Comparison of ENCODE assay signal across 21 cellular contexts in the genomic region with DNA sequence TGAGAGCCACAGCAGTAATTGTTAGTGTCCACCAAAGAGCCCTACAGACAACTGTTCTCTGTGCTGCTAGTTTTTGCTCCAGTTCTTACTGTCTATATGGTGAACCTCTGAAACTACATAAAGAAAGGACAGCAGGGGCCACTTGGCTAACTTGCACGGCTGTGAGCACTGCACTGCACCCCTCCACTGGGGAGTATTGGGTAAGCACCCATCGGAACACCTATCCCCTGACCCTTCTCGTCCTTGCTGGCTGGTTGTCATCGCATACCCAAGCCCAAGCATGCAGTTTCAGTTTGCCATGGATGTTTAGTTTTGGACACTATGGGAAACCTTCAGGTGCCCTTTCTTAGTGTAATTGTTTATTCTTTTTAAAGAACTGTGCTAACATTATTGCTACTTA.
DNase-seq lines count a peak whose midpoint lies in the region; ATAC-seq and TF ChIP-seq lines count a peak whose summit lies in the region.
"Had no signal": no experiment of that assay in that cellular context is flagged by ENCODE, and none has a peak within 500 bp of the region (broad histone marks: within the 10 kb centered on the region; RNA-seq: fewer than 3 reads in every experiment).

No MANE protein-coding gene starts in this region.

- H4K20me1 ChIP-seq in OCI-LY3 (ENCODE audit: insufficient read depth, low read length): no peaks in the 10 kb centered on the region

- H3K27me3 Mint-ChIP-seq in activated T-cell treated with anti-CD3 and anti-CD28 coated beads, Interleukin-2, amount 50 U/mL, for 72 hours (ENCODE audit: low read depth): no peaks in the 10 kb centered on the region
- no peaks in the 10 kb centered on the region for H3K27me3 Mint-ChIP-seq in activated naive CD8-positive, alpha-beta T cell treated with anti-CD3 and anti-CD28 coated beads, Interleukin-2, amount 50 U/mL, for 24 hours
- H3K27me3 Mint-ChIP-seq in osteocyte (ENCODE audit: unreplicated experiment): no peaks in the 10 kb centered on the region

- H3K27ac ChIP-seq in OCI-LY3 (ENCODE audit: low read length): peak overlapping the region; percentile 76
- H3K27ac ChIP-seq: brain microvascular endothelial cell, epithelial cell of prostate, VCaP had no signal

- H3K9ac ChIP-seq in OCI-LY3 (ENCODE audit: low read length): peak overlapping the region; percentile 34

- no peaks in the 10 kb centered on the region; the same call in 1 of the 2 replicates for H3K27me3 ChIP-seq in OCI-LY3 (ENCODE audit: low read depth, low read length)
- H3K27me3 ChIP-seq: brain microvascular endothelial cell, MG63 had no signal

- TF ChIP-seq CTCF in OCI-LY3 (IDR thresholded peaks at IDR 0.05; ENCODE audit: low read depth, low read length) (no peak), osteocyte (IDR thresholded peaks at IDR 0.05) (no peak)

- H3K4me3 ChIP-seq in OCI-LY3 (ENCODE audit: low read length): peak overlapping the region; percentile 20
- H3K4me3 ChIP-seq: lung, MG63, skin epidermis had no signal

- H3K4me1 Mint-ChIP-seq in activated T-cell treated with anti-CD3 and anti-CD28 coated beads, Interleukin-2, amount 50 U/mL, for 72 hours (ENCODE audit: low read depth): peaks cover 92% of the 10 kb centered on the region
- H3K4me1 Mint-ChIP-seq in activated naive CD8-positive, alpha-beta T cell treated with anti-CD3 and anti-CD28 coated beads, Interleukin-2, amount 50 U/mL, for 24 hours: peaks cover 93% of the 10 kb centered on the region
- peaks cover 10% of the 10 kb centered on the region for H3K4me1 Mint-ChIP-seq in osteocyte (ENCODE audit: unreplicated experiment)

- ATAC-seq in activated T-cell treated with anti-CD3 and anti-CD28 coated beads, Interleukin-2, amount 50 U/mL, for 72 hours (replicated peaks in 1 of 2): no peak
- ATAC-seq in activated naive CD8-positive, alpha-beta T cell treated with anti-CD3 and anti-CD28 coated beads, Interleukin-2, amount 50 U/mL, for 24 hours: no peak

- peak overlapping the region; percentile 59 for H3K4me2 ChIP-seq in OCI-LY3 (ENCODE audit: low read length)

- H3K9me3 Mint-ChIP-seq in activated T-cell treated with anti-CD3 and anti-CD28 coated beads, Interleukin-2, amount 50 U/mL, for 72 hours: no peaks in the 10 kb centered on the region
- H3K9me3 Mint-ChIP-seq in activated naive CD8-positive, alpha-beta T cell treated with anti-CD3 and anti-CD28 coated beads, Interleukin-2, amount 50 U/mL, for 24 hours: no peaks in the 10 kb centered on the region
- no peaks in the 10 kb centered on the region for H3K9me3 Mint-ChIP-seq in osteocyte (ENCODE audit: unreplicated experiment)
- H3K9me3 Mint-ChIP-seq: activated naive CD4-positive, alpha-beta T cell treated with anti-CD3 and anti-CD28 coated beads, Interleukin-2, amount 50 U/mL, for 72 hours had no signal

- no peaks in the 10 kb centered on the region for H3K79me2 ChIP-seq in OCI-LY3 (ENCODE audit: low read length)

- no peaks in the 10 kb centered on the region for H3K9me3 ChIP-seq in OCI-LY3 (ENCODE audit: insufficient read depth, low read length)
- H3K9me3 ChIP-seq: MG63 had no signal

- peaks cover 7% of the 10 kb centered on the region for H3K36me3 ChIP-seq in OCI-LY3 (replicated peaks; ENCODE audit: low read depth, low read length)
- H3K36me3 ChIP-seq: brain microvascular endothelial cell, MG63 had no signal

- DNase-seq in activated T-cell treated with anti-CD3 and anti-CD28 coated beads, Interleukin-2, amount 50 U/mL, for 1 hour: peak; percentile 19
- no peak for DNase-seq in activated T-cell treated with anti-CD3 and anti-CD28 coated beads, Interleukin-2, amount 50 U/mL, for 72 hours
- peak; percentile 2 for DNase-seq in activated naive CD8-positive, alpha-beta T cell treated with anti-CD3 and anti-CD28 coated beads, Interleukin-2, amount 50 U/mL, for 24 hours
- DNase-seq in osteocyte (ENCODE audit: extremely low spot score, unreplicated experiment) (peak; percentile 59), H4 (ENCODE audit: low spot score) (no peak), NCI-H128 (lab: John Stamatoyannopoulos, UW; ENCODE audit: unreplicated experiment) (no peak), SHP77 treated with DMSO at 0.1 percent for 48 hours (lab: John Stamatoyannopoulos, UW) (no peak)
- DNase-seq: brain microvascular endothelial cell, foreskin melanocyte, hippocampal formation, MG63, NCI-H1694, posterior cingulate gyrus, SIG-M5, substantia nigra had no signal

- H2AFZ ChIP-seq in OCI-LY3 (ENCODE audit: low read depth, low read length): no peak overlapping the region

- H3K27ac Mint-ChIP-seq in activated T-cell treated with anti-CD3 and anti-CD28 coated beads, Interleukin-2, amount 50 U/mL, for 72 hours: no peak overlapping the region
- H3K27ac Mint-ChIP-seq in activated naive CD8-positive, alpha-beta T cell treated with anti-CD3 and anti-CD28 coated beads, Interleukin-2, amount 50 U/mL, for 24 hours: peak overlapping the region; percentile 97
- H3K27ac Mint-ChIP-seq in osteocyte (ENCODE audit: unreplicated experiment): no peak overlapping the region

- H3K4me1 ChIP-seq in OCI-LY3 (ENCODE audit: low read length): peaks cover 73% of the 10 kb centered on the region

- peak overlapping the region in 1 of 2 donors; percentile 62 for H3K4me3 Mint-ChIP-seq in activated T-cell treated with anti-CD3 and anti-CD28 coated beads, Interleukin-2, amount 50 U/mL, for 72 hours
- H3K4me3 Mint-ChIP-seq in activated naive CD8-positive, alpha-beta T cell treated with anti-CD3 and anti-CD28 coated beads, Interleukin-2, amount 50 U/mL, for 24 hours: no peak overlapping the region
- H3K4me3 Mint-ChIP-seq in osteocyte (ENCODE audit: unreplicated experiment): no peak overlapping the region

- H3K36me3 Mint-ChIP-seq in activated T-cell treated with anti-CD3 and anti-CD28 coated beads, Interleukin-2, amount 50 U/mL, for 72 hours (ENCODE audit: insufficient read depth in 2 of 2): peaks cover 7 to 19% of the 10 kb centered on the region in 2 donors
- H3K36me3 Mint-ChIP-seq in activated naive CD8-positive, alpha-beta T cell treated with anti-CD3 and anti-CD28 coated beads, Interleukin-2, amount 50 U/mL, for 24 hours (ENCODE audit: low read depth): peaks cover 37% of the 10 kb centered on the region
- H3K36me3 Mint-ChIP-seq in osteocyte (ENCODE audit: unreplicated experiment): peaks cover 18% of the 10 kb centered on the region

Comparison
In these comparisons a context has a peak if more than half of its experiments do, and no peak if none do; other contexts are left out.
1. DNase-seq: peak in activated T-cell treated with anti-CD3 and anti-CD28 coated beads, Interleukin-2, amount 50 U/mL, for 1 hour (single experiment), activated naive CD8-positive, alpha-beta T cell treated with anti-CD3 and anti-CD28 coated beads, Interleukin-2, amount 50 U/mL, for 24 hours (single experiment) and osteocyte (single experiment); none in activated T-cell treated with anti-CD3 and anti-CD28 coated beads, Interleukin-2, amount 50 U/mL, for 72 hours (0 of 2), H4 (single experiment), NCI-H128 (single experiment) and SHP77 treated with DMSO at 0.1 percent for 48 hours (single experiment).